ENCODE assay signal across 24 cellular contexts in genomic region chr13:41490616-41491015, GRCh38. TPM values are rescaled to one million over a fixed set of nuclear protein-coding genes. Genes with fewer than 3 reads are reported as not detected.
DNase-seq lines count a peak whose midpoint lies in the region; ATAC-seq and TF ChIP-seq lines count a peak whose summit lies in the region.
"Had no signal": no experiment of that assay in that cellular context is flagged by ENCODE, and none has a peak within 500 bp of the region (broad histone marks: within the 10 kb centered on the region; RNA-seq: fewer than 3 reads in every experiment).

No MANE protein-coding gene starts in this region.

- no peak overlapping the region for H3K27ac ChIP-seq in CD4-positive, CD25-positive, alpha-beta regulatory T cell (ENCODE audit: insufficient read depth, low read length, poor library complexity, severe bottlenecking)
- H3K27ac ChIP-seq: breast epithelium, lower lobe of right lung had no signal

- CTCF ChIA-PET in HEK293T (lab: Yijun Ruan, JAX): no interaction called here

- TF ChIP-seq CTCF in natural killer cell (IDR thresholded peaks at IDR 0.05): no peak

- ATAC-seq in CD4-positive, CD25-positive, alpha-beta regulatory T cell (ENCODE audit: low read depth in 2 of 2): no peak
- ATAC-seq in activated naive CD4-positive, alpha-beta T cell treated with anti-CD3 and anti-CD28 coated beads, Interleukin-2, amount 50 U/mL, for 72 hours: no peak
- ATAC-seq in natural killer cell: no peak
- ATAC-seq: GM12878, lower lobe of right lung had no signal

- H3K4me3 ChIP-seq in CD4-positive, CD25-positive, alpha-beta regulatory T cell (ENCODE audit: low read depth, low read length): no peak overlapping the region
- H3K4me3 ChIP-seq: breast epithelium, GM12878, lower lobe of right lung, suprapubic skin had no signal

- no peak overlapping the region for H3K4me3 Mint-ChIP-seq in activated CD4-positive, alpha-beta T cell treated with anti-CD3 and anti-CD28 coated beads, Interleukin-2, amount 10 ng/mL, durations not matched to agents 24 days and 14 days
- H3K4me3 Mint-ChIP-seq in CD4-positive, CD25-positive, alpha-beta regulatory T cell: peak overlapping the region in 2 of 4 donors; percentile 19 to 58
- no peak overlapping the region for H3K4me3 Mint-ChIP-seq in natural killer cell
- H3K4me3 Mint-ChIP-seq: activated B cell treated with CpG ODN at 0.5 μM for 24 hours, IgD-negative memory B cell, nephron had no signal

- peaks cover 38% of the 10 kb centered on the region for H3K4me1 ChIP-seq in CD4-positive, CD25-positive, alpha-beta regulatory T cell (ENCODE audit: control insufficient read depth, insufficient read depth, low read length, poor library complexity, severe bottlenecking)

- peaks cover 8% of the 10 kb centered on the region for H3K36me3 Mint-ChIP-seq in activated CD4-positive, alpha-beta T cell treated with anti-CD3 and anti-CD28 coated beads, Interleukin-2, amount 10 ng/mL, durations not matched to agents 24 days and 14 days (ENCODE audit: low read depth)
- peaks cover 4% of the 10 kb centered on the region for H3K36me3 Mint-ChIP-seq in CD4-positive, CD25-positive, alpha-beta regulatory T cell
- H3K36me3 Mint-ChIP-seq in activated naive CD4-positive, alpha-beta T cell treated with anti-CD3 and anti-CD28 coated beads, Interleukin-2, amount 50 U/mL, for 72 hours: peaks cover 18 to 58% of the 10 kb centered on the region in 2 donors
- H3K36me3 Mint-ChIP-seq in natural killer cell: no peaks in the 10 kb centered on the region
- H3K36me3 Mint-ChIP-seq: IgD-negative memory B cell had no signal

- intact Hi-C loops in activated CD4-positive, alpha-beta T cell treated with anti-CD3 and anti-CD28 coated beads, Interleukin-2, amount 10 ng/mL, durations not matched to agents 24 days and 14 days (cut with micrococcal nuclease): no loop called here
- intact Hi-C loops in natural killer cell (cut with micrococcal nuclease): no loop called here

- POLR2A ChIA-PET in HEK293T (lab: Yijun Ruan, JAX): no interaction called here

- H3K4me1 Mint-ChIP-seq in activated CD4-positive, alpha-beta T cell treated with anti-CD3 and anti-CD28 coated beads, Interleukin-2, amount 10 ng/mL, durations not matched to agents 24 days and 14 days: peaks cover 51% of the 10 kb centered on the region
- H3K4me1 Mint-ChIP-seq in CD4-positive, CD25-positive, alpha-beta regulatory T cell: peaks cover 17 to 64% (median 44%) of the 10 kb centered on the region in 4 donors
- peaks cover 27 to 31% of the 10 kb centered on the region in 2 donors for H3K4me1 Mint-ChIP-seq in natural killer cell
- H3K4me1 Mint-ChIP-seq: nephron had no signal

- no peak for DNase-seq in activated CD4-positive, alpha-beta T cell treated with anti-CD3 and anti-CD28 coated beads, Interleukin-2, amount 10 ng/mL, durations not matched to agents 24 days and 14 days
- no peak for DNase-seq in activated CD4-positive, alpha-beta T cell treated with anti-CD3 and anti-CD28 coated beads for 4 hours
- DNase-seq in CD4-positive, CD25-positive, alpha-beta regulatory T cell: no peak
- DNase-seq in activated naive CD4-positive, alpha-beta T cell treated with anti-CD3 and anti-CD28 coated beads, Interleukin-2, amount 50 U/mL, for 72 hours (ENCODE audit: low spot score in 2 of 2): no peak
- DNase-seq in natural killer cell: no peak
- DNase-seq in NCI-H2227 (lab: John Stamatoyannopoulos, UW; ENCODE audit: unreplicated experiment): no peak
- no peak for DNase-seq in HEK293T (ENCODE audit: extremely low spot score)
- DNase-seq in dedifferentiated amniotic fluid mesenchymal stem cell (ENCODE audit: extremely low spot score): no peak
- DNase-seq: activated B cell treated with CpG ODN at 0.5 μM for 24 hours; activated CD8-positive, alpha-beta memory T cell treated with anti-CD3 and anti-CD28 coated beads for 24 hours; activated gamma-delta T cell; anterior cingulate cortex; GOT3; hippocampal formation; lower lobe of right lung; NCI-H1436 treated with DMSO at 0.1 percent for 48 hours; NCI-H446 treated with DMSO at 0.1 percent for 48 hours; NCI-H774; stimulated activated CD4-positive, alpha-beta T cell treated with anti-CD3 and anti-CD28 coated beads, Interleukin-4, amount 100 ng/mL, for 24 hours had no signal

- H3K36me3 ChIP-seq in CD4-positive, CD25-positive, alpha-beta regulatory T cell (ENCODE audit: control insufficient read depth, insufficient read depth, low read length): no peaks in the 10 kb centered on the region
- H3K36me3 ChIP-seq: breast epithelium, lower lobe of right lung, suprapubic skin had no signal

- H3K9me3 Mint-ChIP-seq in activated CD4-positive, alpha-beta T cell treated with anti-CD3 and anti-CD28 coated beads, Interleukin-2, amount 10 ng/mL, durations not matched to agents 24 days and 14 days: peaks cover 16% of the 10 kb centered on the region
- H3K9me3 Mint-ChIP-seq in CD4-positive, CD25-positive, alpha-beta regulatory T cell: peaks cover 0 to 10% (median 3%) of the 10 kb centered on the region in 7 donors
- peaks cover 16 to 19% of the 10 kb centered on the region in 2 donors for H3K9me3 Mint-ChIP-seq in activated naive CD4-positive, alpha-beta T cell treated with anti-CD3 and anti-CD28 coated beads, Interleukin-2, amount 50 U/mL, for 72 hours
- H3K9me3 Mint-ChIP-seq in natural killer cell: no peaks in the 10 kb centered on the region

- H3K27ac Mint-ChIP-seq in activated CD4-positive, alpha-beta T cell treated with anti-CD3 and anti-CD28 coated beads, Interleukin-2, amount 10 ng/mL, durations not matched to agents 24 days and 14 days: peak overlapping the region; percentile 22
- peak overlapping the region; percentile 46 to 99 (median 84) for H3K27ac Mint-ChIP-seq in CD4-positive, CD25-positive, alpha-beta regulatory T cell
- peak overlapping the region; percentile 76 to 90 for H3K27ac Mint-ChIP-seq in activated naive CD4-positive, alpha-beta T cell treated with anti-CD3 and anti-CD28 coated beads, Interleukin-2, amount 50 U/mL, for 72 hours
- H3K27ac Mint-ChIP-seq in natural killer cell: peak overlapping the region; percentile 48 to 50
- H3K27ac Mint-ChIP-seq: activated B cell treated with CpG ODN at 0.5 μM for 24 hours, nephron had no signal

- H3K27me3 Mint-ChIP-seq in activated CD4-positive, alpha-beta T cell treated with anti-CD3 and anti-CD28 coated beads, Interleukin-2, amount 10 ng/mL, durations not matched to agents 24 days and 14 days: no peaks in the 10 kb centered on the region
- H3K27me3 Mint-ChIP-seq in CD4-positive, CD25-positive, alpha-beta regulatory T cell: no peaks in the 10 kb centered on the region
- H3K27me3 Mint-ChIP-seq in natural killer cell (ENCODE audit: low read depth in 2 of 2): peaks cover 3 to 5% of the 10 kb centered on the region in 2 donors
- H3K27me3 Mint-ChIP-seq: activated B cell treated with CpG ODN at 0.5 μM for 24 hours, IgD-negative memory B cell had no signal

- H3K9me3 ChIP-seq in CD4-positive, CD25-positive, alpha-beta regulatory T cell (ENCODE audit: control insufficient read depth in 2 of 2, low read length in 2 of 2): no peaks in the 10 kb centered on the region
- H3K9me3 ChIP-seq: lower lobe of right lung, suprapubic skin had no signal

- H3K27me3 ChIP-seq in CD4-positive, CD25-positive, alpha-beta regulatory T cell (ENCODE audit: control insufficient read depth, insufficient read depth, low read length): no peaks in the 10 kb centered on the region
- H3K27me3 ChIP-seq: breast epithelium, suprapubic skin had no signal

TF ChIP-seq in HEK293T, 16 proteins besides CTCF, POLR2A, EP300 and RAD21:
- TF ChIP-seq ARNT (IDR thresholded peaks at IDR 0.05) (no peak), PKNOX1 (IDR thresholded peaks at IDR 0.05) (no peak), FOXA1 (IDR thresholded peaks at IDR 0.05) (no peak), TARDBP (IDR thresholded peaks at IDR 0.05) (no peak), L3MBTL2 (conservative IDR thresholded peaks at IDR 0.05) (no peak), LEF1 (IDR thresholded peaks at IDR 0.05; ENCODE audit: borderline replicate concordance) (no peak), HDGF (IDR thresholded peaks at IDR 0.05; ENCODE audit: borderline replicate concordance) (no peak), SP1 (IDR thresholded peaks at IDR 0.05) (no peak), NFRKB (IDR thresholded peaks at IDR 0.05) (no peak), ZNF384 (IDR thresholded peaks at IDR 0.05) (no peak), CTBP1 (IDR thresholded peaks at IDR 0.05; ENCODE audit: borderline replicate concordance) (no peak), ELF4 (IDR thresholded peaks at IDR 0.05) (no peak), FOXK2 (IDR thresholded peaks at IDR 0.05) (no peak), BHLHE40 (IDR thresholded peaks at IDR 0.05; ENCODE audit: borderline replicate concordance) (no peak), SUZ12 (IDR thresholded peaks at IDR 0.05) (no peak), FOXM1 (IDR thresholded peaks at IDR 0.05; ENCODE audit: borderline replicate concordance) (no peak)

RNA-seq across cellular contexts. Expression of gene RGCC, which starts 33.3 kb away (rescaled TPM):
- 113 and 117 TPM in 2 replicates for total RNA-seq in activated CD4-positive, alpha-beta T cell treated with anti-CD3 and anti-CD28 coated beads, Interleukin-2, amount 10 ng/mL, durations not matched to agents 24 days and 14 days
- 370 TPM for total RNA-seq in CD4-positive, CD25-positive, alpha-beta regulatory T cell
- 100 to 1,000 TPM; 101 to 179 (median 128) TPM for polyA plus RNA-seq in CD4-positive, CD25-positive, alpha-beta regulatory T cell
- total RNA-seq in activated naive CD4-positive, alpha-beta T cell treated with anti-CD3 and anti-CD28 coated beads, Interleukin-2, amount 50 U/mL, for 72 hours: 100 to 1,000 TPM in 1 of 2 donors, 10 to 100 TPM in 1; 76.0 to 216 TPM
- 100 to 1,000 TPM in 1 of 3 donors, 10 to 100 TPM in 2; 61.7 to 306 (median 85.4) TPM for total RNA-seq in natural killer cell

Comparison
In these comparisons a context has a peak if more than half of its experiments do, and no peak if none do; other contexts are left out.
1. H3K27ac Mint-ChIP-seq: peak in every context shown above with its lines; median percentile 84 in CD4-positive, CD25-positive, alpha-beta regulatory T cell; 83 in activated naive CD4-positive, alpha-beta T cell treated with anti-CD3 and anti-CD28 coated beads, Interleukin-2, amount 50 U/mL, for 72 hours; 49 in natural killer cell; 22 in activated CD4-positive, alpha-beta T cell treated with anti-CD3 and anti-CD28 coated beads, Interleukin-2, amount 10 ng/mL, durations not matched to agents 24 days and 14 days.